Comparison of ENCODE assay signal across 15 cellular contexts in the genomic region with DNA sequence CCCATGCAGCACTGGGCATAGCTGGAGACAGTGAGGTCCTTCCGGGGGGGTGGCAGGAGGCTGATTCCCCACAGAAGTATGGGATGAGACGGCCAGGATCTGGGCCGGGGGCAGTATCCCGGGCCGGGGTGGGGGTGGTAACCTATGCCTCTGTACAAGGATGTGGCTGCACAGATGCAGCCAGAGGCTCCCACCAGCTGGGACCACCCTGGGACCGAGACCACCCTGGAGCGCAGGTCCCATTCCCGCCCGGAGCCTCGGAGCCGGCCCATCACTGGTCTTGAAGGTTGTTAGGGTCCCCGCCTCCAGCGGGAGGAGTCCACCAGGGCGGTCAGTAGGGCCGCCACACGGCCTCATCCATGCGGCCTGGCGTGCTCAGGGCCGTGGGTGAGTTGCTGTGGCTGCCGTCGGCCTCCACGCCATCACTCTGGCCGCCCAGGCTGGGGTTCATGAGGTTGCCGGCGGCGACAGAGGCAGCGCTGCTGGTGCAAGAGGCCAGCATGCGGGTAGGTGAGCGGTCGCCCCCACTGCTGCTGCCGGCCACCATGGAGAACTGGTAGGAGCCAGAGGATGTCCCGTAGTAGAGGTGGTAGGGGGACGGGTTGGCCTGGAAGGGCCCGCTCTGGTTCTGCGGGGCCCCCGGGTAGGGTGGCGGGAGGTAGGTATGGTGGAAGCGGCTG. TPM values are rescaled to one million over a fixed set of nuclear protein-coding genes. Genes with fewer than 3 reads are reported as not detected.
A peak's percentile ranks its signal among the peaks of the same experiment; 100 is the strongest.
DNase-seq lines count a peak whose midpoint lies in the region; ATAC-seq, FAIRE-seq and TF ChIP-seq lines count a peak whose summit lies in the region.
"Had no signal": no experiment of that assay in that cellular context is flagged by ENCODE, and none has a peak within 500 bp of the region (broad histone marks: within the 10 kb centered on the region; RNA-seq: fewer than 3 reads in every experiment).

No MANE protein-coding gene starts in this region.

- H3K27ac Mint-ChIP-seq in activated T-helper 1 cell treated with anti-CD3 and anti-CD28 coated beads, Interleukin-12 subunit alpha, Interleukin-12 subunit beta, Interleukin-2, Interleukin-4 antibody, amounts not matched to agents 30 ng/mL and 10 ng/mL and 1 ng/mL, durations not matched to agents 14 hours and 24 hours and 36 hours: peak overlapping the region; percentile 48

- no peak for ATAC-seq in HG02840 (IDR thresholded peaks at IDR 0.05; ENCODE audit: low FRiP score, unreplicated experiment)
- ATAC-seq: left lung had no signal

- no peaks in the 10 kb centered on the region for H3K27me3 Mint-ChIP-seq in activated T-helper 1 cell treated with anti-CD3 and anti-CD28 coated beads, Interleukin-12 subunit alpha, Interleukin-12 subunit beta, Interleukin-2, Interleukin-4 antibody, amounts not matched to agents 30 ng/mL and 10 ng/mL and 1 ng/mL, durations not matched to agents 14 hours and 24 hours and 36 hours (ENCODE audit: insufficient read depth)

- H3K4me1 Mint-ChIP-seq in activated T-helper 1 cell treated with anti-CD3 and anti-CD28 coated beads, Interleukin-12 subunit alpha, Interleukin-12 subunit beta, Interleukin-2, Interleukin-4 antibody, amounts not matched to agents 30 ng/mL and 10 ng/mL and 1 ng/mL, durations not matched to agents 14 hours and 24 hours and 36 hours (ENCODE audit: low read depth): no peaks in the 10 kb centered on the region

- peak; percentile 3 for DNase-seq in stimulated activated CD4-positive, alpha-beta T cell treated with anti-CD3 and anti-CD28 coated beads, Interleukin-4, amount 100 ng/mL, for 24 hours
- DNase-seq in stimulated activated CD4-positive, alpha-beta T cell treated with anti-CD3 and anti-CD28 coated beads, Interleukin-4, amount 100 ng/mL, for 1 hour: no peak
- DNase-seq in activated T-helper 1 cell treated with anti-CD3 and anti-CD28 coated beads, Interleukin-12 subunit alpha, Interleukin-12 subunit beta, Interleukin-2, Interleukin-4 antibody, amounts not matched to agents 30 ng/mL and 10 ng/mL and 1 ng/mL, durations not matched to agents 14 hours and 24 hours and 36 hours (ENCODE audit: low spot score): no peak
- peak; percentile 85 for DNase-seq in mesenteric fat pad (ENCODE audit: low spot score)
- DNase-seq in retina: no peak
- DNase-seq in D721Med (ENCODE audit: insufficient read length, low spot score): no peak
- no peak for DNase-seq in NCI-H2171 (lab: John Stamatoyannopoulos, UW)
- DNase-seq: glutamatergic neuron, KBM-7, NCI-H1417, NCI-H69, T1000 had no signal

- no peak for TF ChIP-seq CTCF in D721Med (IDR thresholded peaks at IDR 0.05; ENCODE audit: insufficient read depth, missing control alignments)

- no peaks in the 10 kb centered on the region for H3K9me3 Mint-ChIP-seq in activated T-helper 1 cell treated with anti-CD3 and anti-CD28 coated beads, Interleukin-12 subunit alpha, Interleukin-12 subunit beta, Interleukin-2, Interleukin-4 antibody, amounts not matched to agents 30 ng/mL and 10 ng/mL and 1 ng/mL, durations not matched to agents 14 hours and 24 hours and 36 hours

- H3K36me3 Mint-ChIP-seq in activated T-helper 1 cell treated with anti-CD3 and anti-CD28 coated beads, Interleukin-12 subunit alpha, Interleukin-12 subunit beta, Interleukin-2, Interleukin-4 antibody, amounts not matched to agents 30 ng/mL and 10 ng/mL and 1 ng/mL, durations not matched to agents 14 hours and 24 hours and 36 hours (ENCODE audit: low read depth): peaks cover 26% of the 10 kb centered on the region

- intact Hi-C loops in activated T-helper 1 cell treated with anti-CD3 and anti-CD28 coated beads, Interleukin-12 subunit alpha, Interleukin-12 subunit beta, Interleukin-2, Interleukin-4 antibody, amounts not matched to agents 30 ng/mL and 10 ng/mL and 1 ng/mL, durations not matched to agents 14 hours and 24 hours and 36 hours (cut with micrococcal nuclease): no loop called here

- no peak overlapping the region for H3K4me3 Mint-ChIP-seq in activated T-helper 1 cell treated with anti-CD3 and anti-CD28 coated beads, Interleukin-12 subunit alpha, Interleukin-12 subunit beta, Interleukin-2, Interleukin-4 antibody, amounts not matched to agents 30 ng/mL and 10 ng/mL and 1 ng/mL, durations not matched to agents 14 hours and 24 hours and 36 hours

- no peak for FAIRE-seq in D721Med (lab: Jason Lieb, UNC)
- FAIRE-seq: bronchial epithelial cell had no signal

RNA-seq across cellular contexts. Expression of a gene that starts 28.1 kb away (rescaled TPM):
- 133 and 140 TPM in 2 replicates for total RNA-seq in activated T-helper 1 cell treated with anti-CD3 and anti-CD28 coated beads, Interleukin-12 subunit alpha, Interleukin-12 subunit beta, Interleukin-2, Interleukin-4 antibody, amounts not matched to agents 30 ng/mL and 10 ng/mL and 1 ng/mL, durations not matched to agents 14 hours and 24 hours and 36 hours
- 3.4 TPM for total RNA-seq in mesenteric fat pad

Comparison
In these comparisons a context has a peak if more than half of its experiments do, and no peak if none do; other contexts are left out.
1. DNase-seq: peak in stimulated activated CD4-positive, alpha-beta T cell treated with anti-CD3 and anti-CD28 coated beads, Interleukin-4, amount 100 ng/mL, for 24 hours (single experiment) and mesenteric fat pad (single experiment); none in stimulated activated CD4-positive, alpha-beta T cell treated with anti-CD3 and anti-CD28 coated beads, Interleukin-4, amount 100 ng/mL, for 1 hour (single experiment), activated T-helper 1 cell treated with anti-CD3 and anti-CD28 coated beads, Interleukin-12 subunit alpha, Interleukin-12 subunit beta, Interleukin-2, Interleukin-4 antibody, amounts not matched to agents 30 ng/mL and 10 ng/mL and 1 ng/mL, durations not matched to agents 14 hours and 24 hours and 36 hours (single experiment), retina (single experiment), D721Med (single experiment) and NCI-H2171 (single experiment).
2. RNA of a gene that starts 28.1 kb away (total RNA-seq): 133 to 140 TPM in activated T-helper 1 cell treated with anti-CD3 and anti-CD28 coated beads, Interleukin-12 subunit alpha, Interleukin-12 subunit beta, Interleukin-2, Interleukin-4 antibody, amounts not matched to agents 30 ng/mL and 10 ng/mL and 1 ng/mL, durations not matched to agents 14 hours and 24 hours and 36 hours; 3.4 TPM in mesenteric fat pad (single experiment); every median in the first group is over 10 times any median in the second.